16 cellular contexts compared by ENCODE assay signal in the genomic region with DNA sequence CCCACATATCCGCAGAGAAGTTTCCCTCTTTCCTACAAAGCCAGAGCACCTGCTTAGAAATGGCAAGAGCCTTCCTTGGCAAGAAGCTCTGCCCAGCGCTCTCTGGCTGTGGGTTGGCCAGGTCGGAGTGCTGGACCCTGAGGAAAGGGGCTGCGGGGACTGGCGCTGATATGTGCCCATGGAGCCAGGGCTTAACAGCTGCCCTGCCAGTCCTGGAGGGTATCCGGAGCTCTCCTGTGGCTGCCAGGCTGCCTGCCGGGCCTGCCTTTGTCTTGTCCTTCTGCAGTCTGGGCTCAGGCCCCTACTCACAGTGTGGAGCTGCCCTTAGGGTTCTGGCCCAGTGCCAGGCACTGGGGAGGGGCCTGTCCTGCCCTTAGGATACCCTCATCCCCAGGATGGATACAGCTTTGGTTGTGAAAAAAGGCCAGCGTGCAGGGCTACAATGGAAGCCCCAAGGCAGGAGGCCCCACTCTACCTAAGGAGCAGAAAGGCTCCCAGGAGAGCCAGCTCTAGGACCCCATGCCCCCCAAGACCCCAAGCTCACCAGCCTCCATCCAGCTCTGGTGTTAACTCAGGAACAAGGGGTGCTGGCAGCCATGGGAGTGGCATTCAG. TPM values are rescaled to one million over a fixed set of nuclear protein-coding genes. Genes with fewer than 3 reads are reported as not detected.
DNase-seq lines count a peak whose midpoint lies in the region; ATAC-seq and TF ChIP-seq lines count a peak whose summit lies in the region.
"Had no signal": no experiment of that assay in that cellular context is flagged by ENCODE, and none has a peak within 500 bp of the region (broad histone marks: within the 10 kb centered on the region; RNA-seq: fewer than 3 reads in every experiment).

No MANE protein-coding gene starts in this region.

- 87 to 94% (median 92%) methylated on average over 4 to 8 of the region's 8 CpGs for WGBS in spleen, 5 donors
- 45 to 57% methylated on average over 6 to 7 of the region's 8 CpGs for WGBS in lower leg skin, 2 donors

- no peaks in the 10 kb centered on the region for H3K27me3 ChIP-seq in spleen (replicated peaks in 1 of 7)
- no peaks in the 10 kb centered on the region for H3K27me3 ChIP-seq in right atrium auricular region
- H3K27me3 ChIP-seq: esophagus squamous epithelium had no signal

- H3K27ac Mint-ChIP-seq in effector memory CD8-positive, alpha-beta T cell, result peak overlapping the region; percentile 56 to 68

- peaks cover 4 to 5% of the 10 kb centered on the region in 2 donors for H3K4me1 Mint-ChIP-seq in effector memory CD8-positive, alpha-beta T cell (ENCODE audit: low read depth in 2 of 2)

- H3K27ac ChIP-seq in spleen, result no peak overlapping the region
- H3K27ac ChIP-seq in right atrium auricular region, result no peak overlapping the region
- H3K27ac ChIP-seq: A549, GM23248 had no signal

- H3K4me1 ChIP-seq in spleen, result peaks cover 0 to 29% (median 16%) of the 10 kb centered on the region in 6 donors
- H3K4me1 ChIP-seq in right atrium auricular region, result peaks cover 0 to 17% of the 10 kb centered on the region in 2 donors

- H3K27me3 Mint-ChIP-seq in effector memory CD8-positive, alpha-beta T cell, result no peaks in the 10 kb centered on the region

- H3K9me3 ChIP-seq in spleen (no peaks in the 10 kb centered on the region), right atrium auricular region (no peaks in the 10 kb centered on the region)
- H3K9me3 ChIP-seq: A549, esophagus squamous epithelium had no signal

- H3K9me3 Mint-ChIP-seq in effector memory CD8-positive, alpha-beta T cell, result no peaks in the 10 kb centered on the region

- H3K36me3 ChIP-seq in spleen (peaks cover 0 to 47% (median 3%) of the 10 kb centered on the region in 6 donors), right atrium auricular region (no peaks in the 10 kb centered on the region)

- peak; percentile 46 for DNase-seq in NCI-H1105 treated with DMSO at 0.1 percent for 48 hours (lab: John Stamatoyannopoulos, UW)
- DNase-seq in NCI-H1105 (lab: John Stamatoyannopoulos, UW), result no peak
- peak; percentile 67 for DNase-seq in NCI-H2196 (lab: John Stamatoyannopoulos, UW; ENCODE audit: unreplicated experiment)
- DNase-seq in effector memory CD8-positive, alpha-beta T cell, result no peak
- DNase-seq in spleen, result peak; percentile 63
- no peak for DNase-seq in NOMO-1 treated with DMSO at 0.1 percent for 48 hours (lab: John Stamatoyannopoulos, UW; ENCODE audit: unreplicated experiment)
- no peak for DNase-seq in lower leg skin (ENCODE audit: low spot score in 2 of 2)
- no peak for DNase-seq in right atrium auricular region (ENCODE audit: low spot score)
- DNase-seq: esophagus squamous epithelium; GM23248; left cardiac atrium; NCI-H1694; NK-92 treated with Interleukin-12 subunit alpha and Interleukin-12 subunit beta, amount 100 ng/mL, for 24 hours; retina; stimulated activated CD4-positive, alpha-beta T cell treated with anti-CD3 and anti-CD28 coated beads, Interleukin-2, amount 100 ng/mL, for 24 hours had no signal

- H3K4me3 ChIP-seq in spleen, result no peak overlapping the region
- no peak overlapping the region for H3K4me3 ChIP-seq in lower leg skin (ENCODE audit: low read depth, poor library complexity, severe bottlenecking)
- H3K4me3 ChIP-seq in right atrium auricular region, result no peak overlapping the region
- H3K4me3 ChIP-seq: A549, esophagus squamous epithelium, GM23248 had no signal

- no peak for TF ChIP-seq POLR2A in spleen (IDR thresholded peaks at IDR 0.05)
- no peak for TF ChIP-seq POLR2A in lower leg skin (IDR thresholded peaks at IDR 0.05)

- TF ChIP-seq CTCF in spleen (IDR thresholded peaks at IDR 0.05 in 8 of 11, conservative IDR thresholded peaks at IDR 0.05 in 3 of 11), result no peak
- TF ChIP-seq CTCF in lower leg skin (IDR thresholded peaks at IDR 0.05), result no peak
- no peak for TF ChIP-seq CTCF in right atrium auricular region (IDR thresholded peaks at IDR 0.05)

- no peak for ATAC-seq in effector memory CD8-positive, alpha-beta T cell (replicated peaks)
- ATAC-seq: A549, left cardiac atrium had no signal

- intact Hi-C loops in spleen (cut with DNase I; ENCODE audit: low total_unique reads) (no loop called here), lower leg skin (cut with DNase I; ENCODE audit: low total_unique reads) (no loop called here)

- peaks cover 6% of the 10 kb centered on the region for H3K36me3 Mint-ChIP-seq in effector memory CD8-positive, alpha-beta T cell (ENCODE audit: insufficient read depth)

- H3K4me3 Mint-ChIP-seq in effector memory CD8-positive, alpha-beta T cell, result no peak overlapping the region

RNA-seq across cellular contexts. Expression of gene KIAA1614, which starts 43.4 kb away (rescaled TPM):
- 1 to 10 TPM; 2.4 to 7.4 (median 4.8) TPM for total RNA-seq in spleen
- polyA plus RNA-seq in spleen, result 1 to 10 TPM in 1 of 3 donors, under 1 TPM in 2; 0.50 to 2.4 (median 0.85) TPM
- 1 to 10 TPM; 1.0 to 8.5 (median 3.5) TPM for total RNA-seq in lower leg skin
- 10 to 100 TPM in 1 of 2 donors, 1 to 10 TPM in 1; 9.1 to 11.0 TPM for total RNA-seq in right atrium auricular region

Comparison
In these comparisons a context has a peak if more than half of its experiments do, and no peak if none do; other contexts are left out.
1. DNase-seq: peak in NCI-H1105 treated with DMSO at 0.1 percent for 48 hours (single experiment), NCI-H2196 (single experiment) and spleen (single experiment); none in NCI-H1105 (single experiment), effector memory CD8-positive, alpha-beta T cell (0 of 3), NOMO-1 treated with DMSO at 0.1 percent for 48 hours (single experiment), lower leg skin (0 of 2) and right atrium auricular region (single experiment).